26 cellular contexts compared by ENCODE assay signal in genomic region chr4:150215601-150216000, GRCh38.
DNase-seq lines count a peak whose midpoint lies in the region; ATAC-seq and TF ChIP-seq lines count a peak whose summit lies in the region.
"Had no signal": no experiment of that assay in that cellular context is flagged by ENCODE, and none has a peak within 500 bp of the region (broad histone marks: within the 10 kb centered on the region; RNA-seq: fewer than 3 reads in every experiment).

No MANE protein-coding gene starts in this region.

- H3K79me2 ChIP-seq in PC-3 (ENCODE audit: low read length) (no peaks in the 10 kb centered on the region), smooth muscle cell (ENCODE audit: low read depth) (no peaks in the 10 kb centered on the region)

- H3K9ac ChIP-seq in PC-3 (ENCODE audit: low read length) (no peak overlapping the region), smooth muscle cell (ENCODE audit: low read depth) (no peak overlapping the region)

- no peaks in the 10 kb centered on the region for H3K27me3 ChIP-seq in PC-3 (ENCODE audit: low read length)
- no peaks in the 10 kb centered on the region for H3K27me3 ChIP-seq in smooth muscle cell (ENCODE audit: low read depth)
- H3K27me3 ChIP-seq: adrenal gland, body of pancreas, testis, vagina had no signal

- no peaks in the 10 kb centered on the region for H3K36me3 Mint-ChIP-seq in activated naive CD4-positive, alpha-beta T cell treated with anti-CD3 and anti-CD28 coated beads, Interleukin-2, amount 50 U/mL, for 24 hours
- no peaks in the 10 kb centered on the region for H3K36me3 Mint-ChIP-seq in progenitor cell of endocrine pancreas (ENCODE audit: insufficient read depth)
- H3K36me3 Mint-ChIP-seq: CD4-positive, alpha-beta memory T cell; IgD-negative memory B cell; WTC11 had no signal

- DNase-seq in activated naive CD4-positive, alpha-beta T cell (lab: John Stamatoyannopoulos, UW), result no peak
- DNase-seq in PC-3 (peak; percentile 89), islet precursor cell (peak; percentile 62), smooth muscle cell (lab: John Stamatoyannopoulos, UW; ENCODE audit: unreplicated experiment) (no peak), T-helper 9 cell (no peak), putamen (ENCODE audit: low spot score) (no peak), progenitor cell of endocrine pancreas (ENCODE audit: low spot score, unreplicated experiment) (no peak)
- DNase-seq: activated CD4-positive, alpha-beta T cell treated with anti-CD3 and anti-CD28 coated beads, Interleukin-2, amount 50 U/mL, for 1 hour; activated T-cell treated with anti-CD3 and anti-CD28 coated beads, Interleukin-2, amount 50 U/mL, for 4 hours; adrenal gland; body of pancreas; CD4-positive, alpha-beta memory T cell; GF-D8; glutamatergic neuron; H9; kidney; NCI-H1417; NCI-H510A; SHP77; stimulated activated naive CD8-positive, alpha-beta T cell treated with anti-CD3 and anti-CD28 coated beads, Interleukin-15, Interleukin-2, amounts not matched to agents 100 U/mL and 50 U/mL, for 24 hours; testis had no signal

- H3K4me3 ChIP-seq in PC-3 (ENCODE audit: low read length) (no peak overlapping the region), smooth muscle cell (no peak overlapping the region)
- H3K4me3 ChIP-seq: adrenal gland, body of pancreas, prostate gland, testis, vagina had no signal

- POLR2A ChIA-PET in PC-3 (lab: Charles Lee; ENCODE audit: unreplicated experiment), result no interaction called here

- no peak overlapping the region for H3K4me3 Mint-ChIP-seq in activated naive CD4-positive, alpha-beta T cell treated with anti-CD3 and anti-CD28 coated beads, Interleukin-2, amount 50 U/mL, for 24 hours
- H3K4me3 Mint-ChIP-seq in progenitor cell of endocrine pancreas (ENCODE audit: low read depth), result no peak overlapping the region
- H3K4me3 Mint-ChIP-seq: activated T-cell treated with anti-CD3 and anti-CD28 coated beads, Interleukin-2, amount 50 U/mL, for 4 hours; CD4-positive, alpha-beta memory T cell; H9; IgD-negative memory B cell; WTC11 had no signal

- CTCF ChIA-PET in PC-3 (lab: Charles Lee), result no interaction called here

- 69% methylated on average over 3 of the region's 3 CpGs for WGBS in smooth muscle cell (ENCODE audit: low lambda C conversion rate)

- H3F3A ChIP-seq in PC-3 (ENCODE audit: low read length, unreplicated experiment) (no peaks in the 10 kb centered on the region), smooth muscle cell (ENCODE audit: low read depth) (no peaks in the 10 kb centered on the region)

- no peak for TF ChIP-seq CTCF in PC-3 (conservative IDR thresholded peaks at IDR 0.05; ENCODE audit: low read depth, low read length)
- no peak for TF ChIP-seq CTCF in smooth muscle cell (IDR thresholded peaks at IDR 0.05; ENCODE audit: borderline replicate concordance, insufficient read depth, poor library complexity, severe bottlenecking)
- no peak for TF ChIP-seq CTCF in progenitor cell of endocrine pancreas (IDR thresholded peaks at IDR 0.05; ENCODE audit: unreplicated experiment)

- H3K9me3 Mint-ChIP-seq in activated naive CD4-positive, alpha-beta T cell treated with anti-CD3 and anti-CD28 coated beads, Interleukin-2, amount 50 U/mL, for 24 hours, result no peaks in the 10 kb centered on the region
- H3K9me3 Mint-ChIP-seq in progenitor cell of endocrine pancreas (ENCODE audit: low read depth), result no peaks in the 10 kb centered on the region
- H3K9me3 Mint-ChIP-seq: activated T-cell treated with anti-CD3 and anti-CD28 coated beads, Interleukin-2, amount 50 U/mL, for 4 hours; CD4-positive, alpha-beta memory T cell; H9; IgD-negative memory B cell; WTC11 had no signal

- H3K27ac ChIP-seq in PC-3 (ENCODE audit: low read length), result 0 out of 2 replicates have a peak overlapping the region, but pooled peaks have one; percentile 1
- peak overlapping the region; percentile 49 for H3K27ac ChIP-seq in smooth muscle cell (ENCODE audit: low read depth)
- H3K27ac ChIP-seq: adrenal gland, body of pancreas, prostate gland, testis, vagina had no signal

- H3K27me3 Mint-ChIP-seq in activated naive CD4-positive, alpha-beta T cell treated with anti-CD3 and anti-CD28 coated beads, Interleukin-2, amount 50 U/mL, for 24 hours, result peaks cover 3% of the 10 kb centered on the region
- H3K27me3 Mint-ChIP-seq in progenitor cell of endocrine pancreas, result peaks cover 3% of the 10 kb centered on the region
- H3K27me3 Mint-ChIP-seq: IgD-negative memory B cell had no signal

- peak overlapping the region; percentile 46 for H3K27ac Mint-ChIP-seq in activated naive CD4-positive, alpha-beta T cell treated with anti-CD3 and anti-CD28 coated beads, Interleukin-2, amount 50 U/mL, for 24 hours
- H3K27ac Mint-ChIP-seq in progenitor cell of endocrine pancreas, result no peak overlapping the region
- H3K27ac Mint-ChIP-seq: CD4-positive, alpha-beta memory T cell; H9; IgD-negative memory B cell; WTC11 had no signal

- no peaks in the 10 kb centered on the region for H3K9me2 ChIP-seq in PC-3 (replicated peaks; ENCODE audit: low read length)

- H3K9me3 ChIP-seq in PC-3 (ENCODE audit: low read length), result no peaks in the 10 kb centered on the region
- H3K9me3 ChIP-seq in smooth muscle cell (replicated peaks; ENCODE audit: low read depth), result no peaks in the 10 kb centered on the region
- H3K9me3 ChIP-seq: adrenal gland, body of pancreas, prostate gland, testis, vagina had no signal

- H4K20me1 ChIP-seq in PC-3 (ENCODE audit: low read length), result no peaks in the 10 kb centered on the region
- no peaks in the 10 kb centered on the region for H4K20me1 ChIP-seq in smooth muscle cell (ENCODE audit: low read depth)

- H2AFZ ChIP-seq in PC-3 (ENCODE audit: low read length), result peak overlapping the region; percentile 9; the same call in 1 of the 2 replicates
- H2AFZ ChIP-seq in smooth muscle cell (ENCODE audit: low read depth), result no peak overlapping the region

- H3K36me3 ChIP-seq in PC-3 (ENCODE audit: low read depth, low read length) (no peaks in the 10 kb centered on the region), smooth muscle cell (ENCODE audit: low read depth) (no peaks in the 10 kb centered on the region)
- H3K36me3 ChIP-seq: adrenal gland, prostate gland, vagina had no signal

- intact Hi-C loops in PC-3 (cut with micrococcal nuclease), result no loop called here

- no peaks in the 10 kb centered on the region for H3K4me1 Mint-ChIP-seq in activated naive CD4-positive, alpha-beta T cell treated with anti-CD3 and anti-CD28 coated beads, Interleukin-2, amount 50 U/mL, for 24 hours
- H3K4me1 Mint-ChIP-seq in progenitor cell of endocrine pancreas (ENCODE audit: low read depth), result peaks cover 4% of the 10 kb centered on the region
- H3K4me1 Mint-ChIP-seq: CD4-positive, alpha-beta memory T cell; IgD-negative memory B cell had no signal

- ATAC-seq in PC-3, result peak; percentile 73
- ATAC-seq: activated T-cell treated with anti-CD3 and anti-CD28 coated beads, Interleukin-2, amount 50 U/mL, for 4 hours; body of pancreas; stimulated activated naive CD8-positive, alpha-beta T cell treated with anti-CD3 and anti-CD28 coated beads, Interleukin-15, Interleukin-2, amounts not matched to agents 100 U/mL and 50 U/mL, for 24 hours; WTC11 had no signal

- no TSS peak for BruUV-seq in PC-3 (replicated peaks; lab: Mats Ljungman, UMichigan)

- H3K4me2 ChIP-seq in PC-3 (ENCODE audit: low read length) (peak overlapping the region; percentile 57), smooth muscle cell (no peak overlapping the region)

- H3K4me1 ChIP-seq in PC-3 (ENCODE audit: insufficient read depth, low read length) (peaks cover 28% of the 10 kb centered on the region), smooth muscle cell (ENCODE audit: low read depth) (peaks cover 12% of the 10 kb centered on the region)
- H3K4me1 ChIP-seq: adrenal gland, prostate gland, testis had no signal

Comparison
In these comparisons a context has a peak if more than half of its experiments do, and no peak if none do; other contexts are left out.
1. DNase-seq: peak in PC-3 (single experiment) and islet precursor cell (single experiment); none in activated naive CD4-positive, alpha-beta T cell (0 of 4), smooth muscle cell (single experiment), T-helper 9 cell (single experiment), putamen (single experiment) and progenitor cell of endocrine pancreas (single experiment).